In the genomic region with DNA sequence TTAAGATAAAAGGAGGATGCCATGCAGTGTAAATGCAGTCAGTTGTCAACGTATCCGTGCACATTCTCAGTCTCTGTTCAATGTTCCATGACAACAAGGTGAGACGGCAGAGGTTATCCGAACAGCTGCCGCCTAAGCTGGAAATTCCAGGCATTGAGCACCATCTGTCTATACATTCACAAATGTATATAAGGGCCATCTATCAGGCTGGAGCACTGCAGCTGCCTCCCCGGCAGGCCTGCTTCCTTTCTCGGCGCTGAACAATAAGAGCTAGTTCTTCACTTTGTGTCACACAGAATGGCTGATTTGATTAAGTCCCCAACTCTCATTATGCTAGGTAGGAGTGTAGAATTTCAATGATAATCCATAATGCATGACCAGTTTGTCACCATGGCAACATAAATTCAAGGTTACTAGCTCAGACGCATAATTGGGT, we compare ENCODE assay signal across 16 cellular contexts.
DNase-seq lines count a peak whose midpoint lies in the region; ATAC-seq, FAIRE-seq and TF ChIP-seq lines count a peak whose summit lies in the region.
"Had no signal": no experiment of that assay in that cellular context is flagged by ENCODE, and none has a peak within 500 bp of the region (broad histone marks: within the 10 kb centered on the region; RNA-seq: fewer than 3 reads in every experiment).

No MANE protein-coding gene starts in this region.

- H3K27ac Mint-ChIP-seq in nephron progenitor cell, result no peak overlapping the region
- H3K27ac Mint-ChIP-seq: activated CD4-positive, alpha-beta T cell treated with anti-CD3 and anti-CD28 coated beads, Interleukin-2, amount 10 ng/mL, durations not matched to agents 7 days and 5 days; natural killer cell treated with Interleukin-12 subunit alpha and Interleukin-12 subunit beta and Interleukin-15 and Interleukin-18, amount 100 ng/mL, for 72 hours had no signal

- H3K36me3 Mint-ChIP-seq in nephron progenitor cell (ENCODE audit: low read depth), result no peaks in the 10 kb centered on the region
- H3K36me3 Mint-ChIP-seq: natural killer cell treated with Interleukin-12 subunit alpha and Interleukin-12 subunit beta and Interleukin-15 and Interleukin-18, amount 100 ng/mL, for 72 hours had no signal

- H3K4me3 Mint-ChIP-seq in nephron progenitor cell, result no peak overlapping the region
- H3K4me3 Mint-ChIP-seq: activated CD4-positive, alpha-beta T cell treated with anti-CD3 and anti-CD28 coated beads, Interleukin-2, amount 10 ng/mL, durations not matched to agents 7 days and 5 days; natural killer cell treated with Interleukin-12 subunit alpha and Interleukin-12 subunit beta and Interleukin-15 and Interleukin-18, amount 100 ng/mL, for 72 hours had no signal

- no peak for TF ChIP-seq CTCF in nephron progenitor cell (IDR thresholded peaks at IDR 0.05)

- DNase-seq in DMS53 treated with DMSO at 0.1 percent for 48 hours (lab: John Stamatoyannopoulos, UW; ENCODE audit: unreplicated experiment) (peak; percentile 48), NCI-H187 treated with DMSO at 0.1 percent for 48 hours (lab: John Stamatoyannopoulos, UW) (peak; percentile 98), NCI-H82 (lab: John Stamatoyannopoulos, UW) (peak; percentile 98), nephron progenitor cell (peak; percentile 12), NOMO-1 treated with DMSO at 0.1 percent for 48 hours (lab: John Stamatoyannopoulos, UW; ENCODE audit: unreplicated experiment) (no peak), HTR-8/SVneo (ENCODE audit: insufficient read length, low spot score) (no peak)
- DNase-seq: activated CD4-positive, alpha-beta T cell treated with anti-CD3 and anti-CD28 coated beads, Interleukin-2, amount 10 ng/mL, durations not matched to agents 7 days and 5 days; left ventricle myocardium superior; NCI-H2029 treated with DMSO at 0.1 percent for 48 hours; sigmoid colon; stimulated activated CD4-positive, alpha-beta T cell treated with anti-CD3 and anti-CD28 coated beads, Interleukin-4, amount 100 ng/mL, for 1 hour; upper lobe of left lung had no signal

- H3K27me3 Mint-ChIP-seq in nephron progenitor cell (ENCODE audit: low read depth, poor library complexity), result no peaks in the 10 kb centered on the region
- H3K27me3 Mint-ChIP-seq: activated CD4-positive, alpha-beta T cell treated with anti-CD3 and anti-CD28 coated beads, Interleukin-2, amount 10 ng/mL, durations not matched to agents 7 days and 5 days; natural killer cell treated with Interleukin-12 subunit alpha and Interleukin-12 subunit beta and Interleukin-15 and Interleukin-18, amount 100 ng/mL, for 72 hours had no signal

- H3K4me1 Mint-ChIP-seq in nephron progenitor cell, result peaks cover 17% of the 10 kb centered on the region
- H3K4me1 Mint-ChIP-seq: activated CD4-positive, alpha-beta T cell treated with anti-CD3 and anti-CD28 coated beads, Interleukin-2, amount 10 ng/mL, durations not matched to agents 7 days and 5 days had no signal

- ATAC-seq in GM18873 (IDR thresholded peaks at IDR 0.05; ENCODE audit: low FRiP score, unreplicated experiment) (no peak), GM19324 (IDR thresholded peaks at IDR 0.05; ENCODE audit: low FRiP score, unreplicated experiment) (no peak)
- ATAC-seq: left ventricle myocardium superior; natural killer cell treated with Interleukin-12 subunit alpha and Interleukin-12 subunit beta and Interleukin-15 and Interleukin-18, amount 100 ng/mL, for 72 hours had no signal

- FAIRE-seq in HTR-8/SVneo (lab: Jason Lieb, UNC), result no peak
- FAIRE-seq: GM19239 had no signal

- H3K9me3 Mint-ChIP-seq in nephron progenitor cell, result peaks cover 4% of the 10 kb centered on the region
- H3K9me3 Mint-ChIP-seq: activated CD4-positive, alpha-beta T cell treated with anti-CD3 and anti-CD28 coated beads, Interleukin-2, amount 10 ng/mL, durations not matched to agents 7 days and 5 days had no signal

Comparison
In these comparisons a context has a peak if more than half of its experiments do, and no peak if none do; other contexts are left out.
1. DNase-seq: peak in DMS53 treated with DMSO at 0.1 percent for 48 hours (single experiment), NCI-H187 treated with DMSO at 0.1 percent for 48 hours (single experiment), NCI-H82 (single experiment) and nephron progenitor cell (single experiment); none in NOMO-1 treated with DMSO at 0.1 percent for 48 hours (single experiment) and HTR-8/SVneo (single experiment).